In the genomic region with DNA sequence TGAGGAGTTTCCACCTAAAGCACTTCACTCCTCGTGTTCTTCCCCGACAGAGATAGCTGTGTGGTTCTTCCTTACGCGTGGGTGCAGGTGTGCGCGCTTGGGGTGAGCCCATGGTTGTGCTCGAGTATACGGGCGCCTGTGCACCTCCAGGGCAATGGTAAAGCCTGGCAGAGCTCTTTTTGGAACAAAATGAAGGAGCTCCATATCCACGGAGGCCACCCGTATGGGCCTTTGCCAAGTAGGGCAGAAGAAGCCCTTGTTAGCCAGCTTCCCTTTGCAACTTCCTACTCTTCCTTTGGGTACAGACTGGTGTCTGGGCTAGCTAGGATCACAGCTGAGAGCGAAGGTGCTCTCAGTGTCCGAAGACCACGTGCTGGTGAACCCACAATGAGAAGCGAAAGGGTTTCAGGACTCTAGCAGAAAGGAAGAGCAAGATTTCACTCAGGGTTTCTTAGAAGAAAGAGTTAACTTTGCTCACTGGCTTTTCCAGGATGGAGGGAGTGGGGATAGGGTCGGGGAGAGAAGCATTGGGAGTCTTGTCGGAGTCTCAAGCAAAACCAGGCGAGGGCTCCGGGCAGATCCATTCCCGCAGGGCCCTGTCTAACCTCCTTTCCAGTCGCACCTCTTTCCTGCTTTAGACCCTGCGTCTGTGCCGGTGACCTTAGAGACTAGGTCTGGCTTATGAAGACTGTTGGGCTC, we compare ENCODE assay signal across 8 cellular contexts. TPM values are rescaled to one million over a fixed set of nuclear protein-coding genes. Genes with fewer than 3 reads are reported as not detected.
DNase-seq lines count a peak whose midpoint lies in the region; ATAC-seq and TF ChIP-seq lines count a peak whose summit lies in the region.

No MANE protein-coding gene starts in this region.

- H3K9me3 ChIP-seq in HAP-1 = no peaks in the 10 kb centered on the region
- H3K9me3 ChIP-seq in neuronal stem cell (replicated peaks in 1 of 2; ENCODE audit: control insufficient read depth in 2 of 2, insufficient read depth in 1 of 2, low read depth in 1 of 2, low read length in 2 of 2) = no peaks in the 10 kb centered on the region

- H3K4me2 ChIP-seq in neuronal stem cell (ENCODE audit: insufficient read depth, low read length, poor library complexity, severe bottlenecking) = peak overlapping the region; percentile 87

- peaks cover 63 to 72% (median 70%) of the 10 kb centered on the region in 3 donors for H3K27me3 Mint-ChIP-seq in CD14-positive monocyte (ENCODE audit: low read depth in 3 of 3)

- H3K14ac ChIP-seq in neuronal stem cell (ENCODE audit: low read length) = no peak overlapping the region

- no peak overlapping the region for H3K23ac ChIP-seq in neuronal stem cell (ENCODE audit: low read depth, low read length, poor library complexity)

- no peak overlapping the region for H2BK15ac ChIP-seq in neuronal stem cell (ENCODE audit: low read length)

- H3K4me3 ChIP-seq in HAP-1 = peak overlapping the region; percentile 51
- peak overlapping the region; percentile 55 to 82 for H3K4me3 ChIP-seq in neuronal stem cell (ENCODE audit: low read length in 2 of 2)

- H2BK120ac ChIP-seq in neuronal stem cell (ENCODE audit: low read depth, low read length) = no peak overlapping the region

- H3K18ac ChIP-seq in neuronal stem cell (ENCODE audit: low read length) = peak overlapping the region; percentile 15

- peak overlapping the region; percentile 78 for H3K9ac ChIP-seq in neuronal stem cell (ENCODE audit: low read depth, low read length, poor library complexity)

- ATAC-seq in GM18867 (IDR thresholded peaks at IDR 0.05; ENCODE audit: unreplicated experiment) = no peak
- ATAC-seq in esophagus mucosa = no peak
- no peak for ATAC-seq in HG03159 (IDR thresholded peaks at IDR 0.05; ENCODE audit: unreplicated experiment)

- no peak overlapping the region for H2BK5ac ChIP-seq in neuronal stem cell (ENCODE audit: low read length)

- peak overlapping the region in 1 of 2 donors; percentile 81 for H3K4me3 Mint-ChIP-seq in CD14-positive monocyte

- peaks cover 0 to 18% (median 2%) of the 10 kb centered on the region in 7 donors for H3K9me3 Mint-ChIP-seq in CD14-positive monocyte

- no peak for TF ChIP-seq CTCF in CD14-positive monocyte (IDR thresholded peaks at IDR 0.05)

- in situ Hi-C loops in HAP-1 (cut with MboI; ENCODE audit: low sequenced_read_pairs) = loop anchor here (25.0 kb wide), 1 partner anchor 1618 kb away; no protein-coding TSS in a partner anchor

- H3K79me1 ChIP-seq in neuronal stem cell (ENCODE audit: low read depth, low read length) = no peaks in the 10 kb centered on the region

- H4K91ac ChIP-seq in neuronal stem cell (ENCODE audit: low read depth, low read length, poor library complexity) = no peak overlapping the region

- H3K27ac Mint-ChIP-seq in CD14-positive monocyte = no peak overlapping the region

- H3K4me1 ChIP-seq in HAP-1 = peaks cover 20% of the 10 kb centered on the region
- H3K4me1 ChIP-seq in neuronal stem cell (ENCODE audit: control insufficient read depth in 2 of 2, insufficient read depth in 1 of 2, low read depth in 1 of 2, low read length in 2 of 2) = peaks cover 9 to 13% of the 10 kb centered on the region in 2 donors

- intact Hi-C loops in CD14-positive monocyte (cut with micrococcal nuclease) = no loop called here

- WGBS in neuronal stem cell (ENCODE audit: extremely low coverage in 2 of 2, insufficient read length in 2 of 2, insufficient replicate concordance in 1 of 2), 2 donors = no CpG with 5 or more reads among the region's 23 CpGs

- H3K27ac ChIP-seq in neuronal stem cell (replicated peaks; ENCODE audit: low read length) = no peak overlapping the region

- H3K36me3 Mint-ChIP-seq in CD14-positive monocyte = no peaks in the 10 kb centered on the region

- H3K4ac ChIP-seq in neuronal stem cell (ENCODE audit: low read length) = no peak overlapping the region

- H2AFZ ChIP-seq in neuronal stem cell (ENCODE audit: low read length) = peak overlapping the region; percentile 96

- no peak overlapping the region for H4K8ac ChIP-seq in neuronal stem cell (ENCODE audit: low read depth, low read length)

- DNase-seq in HAP-1 (ENCODE audit: low spot score in 2 of 2) = peak; percentile 66 to 79
- peak; percentile 63 for DNase-seq in NCI-H748 (lab: John Stamatoyannopoulos, UW; ENCODE audit: unreplicated experiment)
- DNase-seq in fibroblast of gingiva (ENCODE audit: low read depth) = peak; percentile 27
- DNase-seq in neuronal stem cell (ENCODE audit: low spot score) = peak; percentile 62
- no peak for DNase-seq in CD14-positive monocyte (ENCODE audit: low spot score)

- no peaks in the 10 kb centered on the region for H3K27me3 ChIP-seq in HAP-1 (ENCODE audit: low read depth)
- H3K27me3 ChIP-seq in neuronal stem cell (ENCODE audit: control insufficient read depth in 3 of 3, insufficient read depth in 3 of 3, low read depth in 1 of 3, low read length in 3 of 3) = peaks cover 10 to 44% (median 38%) of the 10 kb centered on the region in 3 experiments

- H2BK12ac ChIP-seq in neuronal stem cell (ENCODE audit: low read length) = no peak overlapping the region

- H3K36me3 ChIP-seq in HAP-1 (replicated peaks) = no peaks in the 10 kb centered on the region
- no peaks in the 10 kb centered on the region for H3K36me3 ChIP-seq in neuronal stem cell (replicated peaks in 1 of 2; ENCODE audit: control insufficient read depth in 2 of 2, insufficient read depth in 2 of 2, low read length in 2 of 2)

- H3K4me1 Mint-ChIP-seq in CD14-positive monocyte = peaks cover 11% of the 10 kb centered on the region

- H2AK5ac ChIP-seq in neuronal stem cell (ENCODE audit: low read depth, low read length) = no peak overlapping the region

RNA-seq across cellular contexts. Expression of a gene that starts 1.0 kb away (rescaled TPM):
- polyA plus RNA-seq in neuronal stem cell (2013, experiment 1 of 2) = 1.3 TPM
- 1.2 TPM for polyA plus RNA-seq in neuronal stem cell (2013, experiment 2 of 2)
- not detected for polyA plus RNA-seq in CD14-positive monocyte
- total RNA-seq in esophagus mucosa = 0.20 TPM
